9 cellular contexts compared by ENCODE assay signal in genomic region chr16:69890114-69890890, GRCh38.
DNase-seq lines count a peak whose midpoint lies in the region; ATAC-seq, FAIRE-seq and TF ChIP-seq lines count a peak whose summit lies in the region.
"Had no signal": no experiment of that assay in that cellular context is flagged by ENCODE, and none has a peak within 500 bp of the region (broad histone marks: within the 10 kb centered on the region; RNA-seq: fewer than 3 reads in every experiment).

No MANE protein-coding gene starts in this region.

- H3K27me3 Mint-ChIP-seq in stimulated activated naive CD8-positive, alpha-beta T cell treated with anti-CD3 and anti-CD28 coated beads, Interleukin-15, amount 100 ng/mL, for 72 hours: no peaks in the 10 kb centered on the region

- H3K27ac ChIP-seq in lower lobe of right lung: peak overlapping the region; percentile 68
- H3K27ac ChIP-seq in tibial artery: peak overlapping the region; percentile 75
- H3K27ac ChIP-seq: BLaER1 treated with 17β-estradiol and CSF1 and Interleukin-3, amounts not matched to agents 10 nM and 100 nM had no signal

- FAIRE-seq in endometrium (lab: Jason Lieb, UNC): peak; percentile 23

- intact Hi-C loops in lower lobe of right lung (cut with DNase I): no loop called here
- intact Hi-C loops in tibial artery (cut with DNase I; ENCODE audit: low total_unique reads): no loop called here

- peak overlapping the region; percentile 52 to 59 for H3K27ac Mint-ChIP-seq in stimulated activated naive CD8-positive, alpha-beta T cell treated with anti-CD3 and anti-CD28 coated beads, Interleukin-15, amount 100 ng/mL, for 72 hours

- H3K4me3 Mint-ChIP-seq in stimulated activated naive CD8-positive, alpha-beta T cell treated with anti-CD3 and anti-CD28 coated beads, Interleukin-15, amount 100 ng/mL, for 72 hours: no peak overlapping the region

- no peak for DNase-seq in stimulated activated naive CD8-positive, alpha-beta T cell treated with anti-CD3 and anti-CD28 coated beads, Interleukin-15, amount 100 ng/mL, for 72 hours
- no peak for DNase-seq in stimulated activated naive CD8-positive, alpha-beta T cell treated with anti-CD3 and anti-CD28 coated beads, Interleukin-15, Interleukin-2, amounts not matched to agents 100 U/mL and 50 U/mL, for 24 hours
- DNase-seq in lower lobe of right lung (no peak), tibial artery (peak; percentile 67 to 77)

- peaks cover 9% of the 10 kb centered on the region for H3K4me1 Mint-ChIP-seq in stimulated activated naive CD8-positive, alpha-beta T cell treated with anti-CD3 and anti-CD28 coated beads, Interleukin-15, amount 100 ng/mL, for 72 hours

- H3K27me3 ChIP-seq in lower lobe of right lung (ENCODE audit: low read depth) (no peaks in the 10 kb centered on the region), tibial artery (no peaks in the 10 kb centered on the region)
- H3K27me3 ChIP-seq: BLaER1 treated with 17β-estradiol and CSF1 and Interleukin-3, amounts not matched to agents 10 nM and 100 nM had no signal

- H3K9me3 ChIP-seq in lower lobe of right lung: no peaks in the 10 kb centered on the region
- no peaks in the 10 kb centered on the region for H3K9me3 ChIP-seq in tibial artery

- H3K4me1 ChIP-seq in lower lobe of right lung (peaks cover 5% of the 10 kb centered on the region), tibial artery (peaks cover 0 to 15% (median 10%) of the 10 kb centered on the region in 4 donors)

- H3K9me3 Mint-ChIP-seq in stimulated activated naive CD8-positive, alpha-beta T cell treated with anti-CD3 and anti-CD28 coated beads, Interleukin-15, amount 100 ng/mL, for 72 hours: no peaks in the 10 kb centered on the region

- ATAC-seq in stimulated activated naive CD8-positive, alpha-beta T cell treated with anti-CD3 and anti-CD28 coated beads, Interleukin-15, amount 100 ng/mL, for 72 hours: no peak
- no peak for ATAC-seq in stimulated activated naive CD8-positive, alpha-beta T cell treated with anti-CD3 and anti-CD28 coated beads, Interleukin-15, Interleukin-2, amounts not matched to agents 100 U/mL and 50 U/mL, for 24 hours
- ATAC-seq in lower lobe of right lung (peak; percentile 60 to 64), HG03565 (IDR thresholded peaks at IDR 0.05; ENCODE audit: unreplicated experiment) (no peak), HG02571 (IDR thresholded peaks at IDR 0.05; ENCODE audit: unreplicated experiment) (no peak), GM21515 (IDR thresholded peaks at IDR 0.05; ENCODE audit: unreplicated experiment) (no peak)

- peaks cover 33% of the 10 kb centered on the region for H3K36me3 ChIP-seq in lower lobe of right lung
- peaks cover 13 to 17% (median 13%) of the 10 kb centered on the region in 3 donors for H3K36me3 ChIP-seq in tibial artery

- TF ChIP-seq CTCF in lower lobe of right lung (IDR thresholded peaks at IDR 0.05) (no peak), tibial artery (IDR thresholded peaks at IDR 0.05) (no peak)

- H3K4me3 ChIP-seq in lower lobe of right lung (no peak overlapping the region), tibial artery (no peak overlapping the region)
- H3K4me3 ChIP-seq: BLaER1 treated with 17β-estradiol and CSF1 and Interleukin-3, amounts not matched to agents 10 nM and 100 nM had no signal

Comparison
In these comparisons a context has a peak if more than half of its experiments do, and no peak if none do; other contexts are left out.
1. ATAC-seq: peak in lower lobe of right lung (2 of 2); none in stimulated activated naive CD8-positive, alpha-beta T cell treated with anti-CD3 and anti-CD28 coated beads, Interleukin-15, amount 100 ng/mL, for 72 hours (single experiment), stimulated activated naive CD8-positive, alpha-beta T cell treated with anti-CD3 and anti-CD28 coated beads, Interleukin-15, Interleukin-2, amounts not matched to agents 100 U/mL and 50 U/mL, for 24 hours (single experiment), HG03565 (single experiment), HG02571 (single experiment) and GM21515 (single experiment).
2. DNase-seq: peak in tibial artery (2 of 2); none in stimulated activated naive CD8-positive, alpha-beta T cell treated with anti-CD3 and anti-CD28 coated beads, Interleukin-15, amount 100 ng/mL, for 72 hours (0 of 2), stimulated activated naive CD8-positive, alpha-beta T cell treated with anti-CD3 and anti-CD28 coated beads, Interleukin-15, Interleukin-2, amounts not matched to agents 100 U/mL and 50 U/mL, for 24 hours (single experiment) and lower lobe of right lung (single experiment).